ENCODE assay signal across 17 cellular contexts in the genomic region with DNA sequence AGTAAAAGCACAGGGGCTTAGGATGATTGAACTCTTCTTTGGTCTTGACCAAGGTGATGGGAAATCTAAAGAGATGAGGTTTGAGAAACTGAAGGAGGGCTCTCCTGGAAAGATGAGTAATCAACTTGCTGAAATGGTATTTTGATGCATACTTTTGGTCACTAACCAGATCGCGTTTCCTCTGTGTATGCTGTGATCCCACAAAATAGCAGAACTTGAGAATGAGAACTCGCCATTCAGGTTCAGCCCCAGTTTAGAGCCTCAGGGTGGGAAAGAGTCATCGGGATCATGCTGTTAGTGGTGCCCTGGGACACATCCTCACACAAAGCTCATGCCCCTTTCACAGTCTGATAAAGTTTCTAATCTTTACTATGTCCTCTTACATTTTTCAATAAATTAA.
DNase-seq lines count a peak whose midpoint lies in the region; ATAC-seq and TF ChIP-seq lines count a peak whose summit lies in the region.
"Had no signal": no experiment of that assay in that cellular context is flagged by ENCODE, and none has a peak within 500 bp of the region (broad histone marks: within the 10 kb centered on the region; RNA-seq: fewer than 3 reads in every experiment).

No MANE protein-coding gene starts in this region.

- H4K20me1 ChIP-seq in PC-3 (ENCODE audit: low read length), result no peaks in the 10 kb centered on the region

- H3K9me3 ChIP-seq in PC-3 (ENCODE audit: low read length), result no peaks in the 10 kb centered on the region
- H3K9me3 ChIP-seq: SJCRH30 had no signal

- POLR2A ChIA-PET in PC-3 (lab: Charles Lee; ENCODE audit: unreplicated experiment), result interaction anchor here (0.7 kb wide), 1 partner anchor 1184 kb away, joined by 3 read pairs; no protein-coding TSS in a partner anchor

- H3K4me2 ChIP-seq in PC-3 (ENCODE audit: low read length), result no peak overlapping the region
- H3K4me2 ChIP-seq: PC-9 had no signal

- CTCF ChIA-PET in PC-3 (lab: Charles Lee), result no interaction called here

- H3F3A ChIP-seq in PC-3 (ENCODE audit: low read length, unreplicated experiment), result no peaks in the 10 kb centered on the region

- DNase-seq in Daoy (ENCODE audit: low read depth), result peak; percentile 1
- DNase-seq in PC-3, result peak; percentile 2
- DNase-seq in brain microvascular endothelial cell, result peak; percentile 61
- DNase-seq in iris pigment epithelial cell (ENCODE audit: low read depth), result peak; percentile 15
- DNase-seq in LoVo (ENCODE audit: low spot score), result no peak
- DNase-seq in COLO668 (lab: John Stamatoyannopoulos, UW; ENCODE audit: unreplicated experiment), result no peak
- DNase-seq in anterior cingulate cortex (lab: John Stamatoyannopoulos, UW), result no peak
- DNase-seq: COR-L47, KBM-7, NCI-H1417 treated with DMSO at 0.1 percent for 48 hours, NCI-H187 treated with DMSO at 0.1 percent for 48 hours, NCI-H345, NCI-H524 treated with DMSO at 0.1 percent for 48 hours, PC-9, SJCRH30 had no signal

- H3K79me2 ChIP-seq in PC-3 (ENCODE audit: low read length), result no peaks in the 10 kb centered on the region

- BruUV-seq in PC-3 (replicated peaks; lab: Mats Ljungman, UMichigan), result no TSS peak

- ATAC-seq in PC-3, result no peak
- ATAC-seq: GM12878, HepG2 had no signal

- H3K36me3 ChIP-seq in PC-3 (ENCODE audit: low read depth, low read length) (no peaks in the 10 kb centered on the region), brain microvascular endothelial cell (replicated peaks) (no peaks in the 10 kb centered on the region)
- H3K36me3 ChIP-seq: SJCRH30 had no signal

- H3K27ac ChIP-seq in PC-3 (ENCODE audit: low read length), result no peak overlapping the region
- no peak overlapping the region for H3K27ac ChIP-seq in brain microvascular endothelial cell
- H3K27ac ChIP-seq: PC-9, SJCRH30 had no signal

- H3K4me1 ChIP-seq in PC-3 (ENCODE audit: insufficient read depth, low read length), result no peaks in the 10 kb centered on the region
- H3K4me1 ChIP-seq: SJCRH30 had no signal

- H3K9ac ChIP-seq in PC-3 (ENCODE audit: low read length), result no peak overlapping the region

- no peak overlapping the region for H2AFZ ChIP-seq in PC-3 (ENCODE audit: low read length)
- H2AFZ ChIP-seq: PC-9 had no signal

- intact Hi-C loops in PC-3 (cut with micrococcal nuclease), result no loop called here

- H3K9me2 ChIP-seq in PC-3 (replicated peaks; ENCODE audit: low read length), result no peaks in the 10 kb centered on the region

- no peak overlapping the region for H3K4me3 ChIP-seq in PC-3 (ENCODE audit: low read length)
- no peak overlapping the region for H3K4me3 ChIP-seq in brain microvascular endothelial cell (ENCODE audit: low read depth, low read length)
- H3K4me3 ChIP-seq: GM12878, PC-9, SJCRH30 had no signal

- in situ Hi-C loops in brain microvascular endothelial cell (cut with HindIII; ENCODE audit: low pct_ligation_motif_present, low sequenced_read_pairs), result no loop called here

- H3K27me3 ChIP-seq in PC-3 (ENCODE audit: low read length) (no peaks in the 10 kb centered on the region), brain microvascular endothelial cell (replicated peaks) (no peaks in the 10 kb centered on the region)
- H3K27me3 ChIP-seq: SJCRH30 had no signal

- TF ChIP-seq CTCF in PC-3 (conservative IDR thresholded peaks at IDR 0.05; ENCODE audit: low read depth, low read length) (no peak), brain microvascular endothelial cell (IDR thresholded peaks at IDR 0.05; ENCODE audit: low read depth, low read length, missing control alignments) (no peak)

Comparison
In these comparisons a context has a peak if more than half of its experiments do, and no peak if none do; other contexts are left out.
1. DNase-seq: peak in Daoy (single experiment), PC-3 (single experiment), brain microvascular endothelial cell (single experiment) and iris pigment epithelial cell (single experiment); none in LoVo (single experiment), COLO668 (single experiment) and anterior cingulate cortex (0 of 58).